17 cellular contexts compared by ENCODE assay signal in genomic region chr19:35076026-35076370, GRCh38. TPM values are rescaled to one million over a fixed set of nuclear protein-coding genes. Genes with fewer than 3 reads are reported as not detected.
DNase-seq lines count a peak whose midpoint lies in the region; ATAC-seq and TF ChIP-seq lines count a peak whose summit lies in the region.
"Had no signal": no experiment of that assay in that cellular context is flagged by ENCODE, and none has a peak within 500 bp of the region (broad histone marks: within the 10 kb centered on the region; RNA-seq: fewer than 3 reads in every experiment).

No MANE protein-coding gene starts in this region.

- no peak overlapping the region for H3K9ac ChIP-seq in Karpas-422 (ENCODE audit: low read length)
- H3K9ac ChIP-seq: GM23248 had no signal

- TF ChIP-seq CTCF in lower lobe of right lung (IDR thresholded peaks at IDR 0.05): no peak

- peak in 1 of 2 donors; percentile 6 for ATAC-seq in lower lobe of right lung
- ATAC-seq: CD8-positive, alpha-beta T cell; K562 had no signal

- H3K9me3 ChIP-seq in Karpas-422 (ENCODE audit: low read length) (no peaks in the 10 kb centered on the region), lower lobe of right lung (no peaks in the 10 kb centered on the region)

- no peaks in the 10 kb centered on the region for H3K9me2 ChIP-seq in Karpas-422 (replicated peaks; ENCODE audit: insufficient read depth, low read length)

- no peak overlapping the region for H2AFZ ChIP-seq in Karpas-422 (ENCODE audit: low read length)
- H2AFZ ChIP-seq: GM23248 had no signal

- H3K4me3 ChIP-seq in Karpas-422 (ENCODE audit: low read length) (no peak overlapping the region), lower lobe of right lung (no peak overlapping the region)
- H3K4me3 ChIP-seq: A549, GM23248, K562 had no signal

- H3K36me3 ChIP-seq in Karpas-422 (ENCODE audit: insufficient read depth, low read length) (no peaks in the 10 kb centered on the region), lower lobe of right lung (no peaks in the 10 kb centered on the region)

- H3K4me2 ChIP-seq in Karpas-422 (ENCODE audit: low read depth, low read length, poor library complexity, severe bottlenecking): no peak overlapping the region
- H3K4me2 ChIP-seq: A549 had no signal

- H3K27me3 ChIP-seq in Karpas-422 (ENCODE audit: low read length) (no peaks in the 10 kb centered on the region), lower lobe of right lung (ENCODE audit: low read depth) (no peaks in the 10 kb centered on the region)

- intact Hi-C loops in lower lobe of right lung (cut with DNase I): no loop called here

- H3K79me2 ChIP-seq in Karpas-422 (ENCODE audit: low read length): no peaks in the 10 kb centered on the region

- H3K4me1 ChIP-seq in Karpas-422 (ENCODE audit: low read length) (peaks cover 10% of the 10 kb centered on the region), lower lobe of right lung (no peaks in the 10 kb centered on the region)
- H3K4me1 ChIP-seq: A549 had no signal

- DNase-seq in DMS53 (lab: John Stamatoyannopoulos, UW) (peak; percentile 32), DMS53 treated with DMSO at 0.1 percent for 48 hours (lab: John Stamatoyannopoulos, UW; ENCODE audit: unreplicated experiment) (no peak), Karpas-422 (peak; percentile 32), lower lobe of right lung (peak; percentile 24), NCI-H524 treated with DMSO at 0.1 percent for 48 hours (lab: John Stamatoyannopoulos, UW) (no peak)
- no peak for DNase-seq in activated CD4-positive, alpha-beta T cell treated with anti-CD3 and anti-CD28 coated beads for 1 hour
- DNase-seq: AML-193; Calu3; CD8-positive, alpha-beta T cell; GM23248; HCEC 1CT; IMR-90 had no signal

- H3K27ac ChIP-seq in Karpas-422 (ENCODE audit: low read length) (no peak overlapping the region), lower lobe of right lung (no peak overlapping the region)
- H3K27ac ChIP-seq: 22Rv1, A549, GM23248, HL-60 had no signal

- no peaks in the 10 kb centered on the region for H4K20me1 ChIP-seq in Karpas-422 (ENCODE audit: insufficient read depth, low read depth, low read length)

RNA-seq across cellular contexts. Expression of gene HPN, which starts 34.5 kb away (rescaled TPM):
- 0.11 TPM in 1 of 2 replicates, not detected in the other for total RNA-seq in Karpas-422 (2014; rRNA removed; shearing (Covaris generic); ENCODE audit: low replicate concordance)
- 28.1 TPM for total RNA-seq in lower lobe of right lung
- total RNA-seq: CD8-positive, alpha-beta T cell; GM23248; HT1080; IMR-90 had no signal

RNA-seq across cellular contexts. Expression of gene FXYD3, which starts 39.6 kb away (rescaled TPM):
- not detected in 2 replicates for total RNA-seq in Karpas-422 (2014; rRNA removed; shearing (Covaris generic); ENCODE audit: low replicate concordance)
- 135 TPM for total RNA-seq in lower lobe of right lung
- total RNA-seq: CD8-positive, alpha-beta T cell; GM23248; HT1080; IMR-90 had no signal

RNA-seq across cellular contexts. Expression of gene SCN1B, which starts 45.7 kb away (rescaled TPM):
- total RNA-seq in Karpas-422 (2014; rRNA removed; shearing (Covaris generic); ENCODE audit: low replicate concordance): 0.52 and 0.54 TPM in 2 replicates
- 9.8 TPM for total RNA-seq in lower lobe of right lung

RNA-seq across cellular contexts. Expression of gene LGI4, which starts 58.9 kb away (rescaled TPM):
- total RNA-seq in Karpas-422 (2014; rRNA removed; shearing (Covaris generic); ENCODE audit: low replicate concordance): 0.22 TPM in 1 of 2 replicates, not detected in the other
- 6.3 TPM for total RNA-seq in lower lobe of right lung
- total RNA-seq: HT1080, IMR-90 had no signal

Comparison
In these comparisons a context has a peak if more than half of its experiments do, and no peak if none do; other contexts are left out.
1. DNase-seq: peak in DMS53 (single experiment), Karpas-422 (single experiment) and lower lobe of right lung (single experiment); none in DMS53 treated with DMSO at 0.1 percent for 48 hours (single experiment), NCI-H524 treated with DMSO at 0.1 percent for 48 hours (single experiment) and activated CD4-positive, alpha-beta T cell treated with anti-CD3 and anti-CD28 coated beads for 1 hour (single experiment).
2. RNA of gene HPN, which starts 34.5 kb away (total RNA-seq): 28.1 TPM in lower lobe of right lung (single experiment); 0.11 TPM in Karpas-422; every median in the first group is over 10 times any median in the second.
3. RNA of gene FXYD3, which starts 39.6 kb away (total RNA-seq): 135 TPM in lower lobe of right lung (single experiment); not detected in Karpas-422; every median in the first group is over 100 times any median in the second.